ENCODE assay signal across 18 cellular contexts in the genomic region with DNA sequence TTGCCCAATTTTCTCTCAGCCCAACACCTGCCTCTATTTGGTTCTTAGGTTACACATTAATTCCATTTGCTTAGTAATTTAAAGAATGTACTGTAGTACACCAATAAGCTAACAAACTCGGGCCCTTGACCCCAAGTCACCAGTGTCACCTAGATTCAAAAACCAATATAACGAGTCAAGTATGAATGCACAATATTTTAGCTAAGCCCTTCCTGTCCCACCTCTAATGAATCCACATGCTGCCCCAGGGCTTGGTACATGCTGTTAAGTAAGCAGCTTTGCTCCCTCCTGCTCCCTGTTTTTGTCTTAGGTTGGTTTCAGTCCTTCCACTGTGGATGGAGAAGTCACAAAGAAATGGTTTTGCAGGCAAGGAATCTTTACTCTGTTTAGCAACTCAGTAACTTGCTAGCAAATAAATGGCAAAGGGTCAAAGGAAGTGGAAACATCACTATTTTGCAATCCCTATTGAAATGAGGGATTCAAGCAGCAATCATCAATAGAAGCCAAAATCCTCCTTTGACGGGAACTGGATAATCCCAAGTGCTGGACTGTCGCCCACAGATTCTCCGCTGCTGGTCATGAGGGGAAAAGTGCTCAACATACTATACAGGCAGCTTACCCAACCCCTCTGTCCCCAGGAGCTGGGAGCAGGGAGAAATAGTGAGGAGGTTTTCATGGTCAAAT. TPM values are rescaled to one million over a fixed set of nuclear protein-coding genes. Genes with fewer than 3 reads are reported as not detected.
DNase-seq lines count a peak whose midpoint lies in the region; ATAC-seq and TF ChIP-seq lines count a peak whose summit lies in the region.
"Had no signal": no experiment of that assay in that cellular context is flagged by ENCODE, and none has a peak within 500 bp of the region (broad histone marks: within the 10 kb centered on the region; RNA-seq: fewer than 3 reads in every experiment).

No MANE protein-coding gene starts in this region.

- in situ Hi-C loops in HAP-1 (cut with MboI; ENCODE audit: low sequenced_read_pairs): loop anchor here (10.0 kb wide), 1 partner anchor 53 kb away; no protein-coding TSS in a partner anchor

- H3K4me1 ChIP-seq in HAP-1 (peaks cover 7% of the 10 kb centered on the region; the same call in 1 of the 2 replicates), body of pancreas (peaks cover 16% of the 10 kb centered on the region), right lobe of liver (peaks cover 0 to 52% (median 26%) of the 10 kb centered on the region in 4 donors)

- TF ChIP-seq POLR2A in body of pancreas (IDR thresholded peaks at IDR 0.05) (no peak), right lobe of liver (IDR thresholded peaks at IDR 0.05) (no peak)

- H3K27ac ChIP-seq in body of pancreas: peak overlapping the region in 3 of 4 donors; percentile 17 to 60 (median 59)
- H3K27ac ChIP-seq in right lobe of liver: peak overlapping the region; percentile 12 to 87 (median 73)
- H3K27ac ChIP-seq: KMS-11 had no signal

- H3K9me3 Mint-ChIP-seq in naive thymus-derived CD8-positive, alpha-beta T cell: no peaks in the 10 kb centered on the region
- H3K9me3 Mint-ChIP-seq: CD4-positive, CD25-positive, alpha-beta regulatory T cell; GM23338 had no signal

- H3K27ac Mint-ChIP-seq in naive thymus-derived CD8-positive, alpha-beta T cell: no peak overlapping the region
- H3K27ac Mint-ChIP-seq: CD4-positive, CD25-positive, alpha-beta regulatory T cell; GM23338 had no signal

- H3K4me1 Mint-ChIP-seq in naive thymus-derived CD8-positive, alpha-beta T cell: peaks cover 0 to 12% (median 4%) of the 10 kb centered on the region in 4 donors

- no peaks in the 10 kb centered on the region for H3K9me3 ChIP-seq in HAP-1
- H3K9me3 ChIP-seq in body of pancreas: no peaks in the 10 kb centered on the region
- H3K9me3 ChIP-seq in right lobe of liver: no peaks in the 10 kb centered on the region

- no peak overlapping the region for H3K4me3 Mint-ChIP-seq in naive thymus-derived CD8-positive, alpha-beta T cell
- H3K4me3 Mint-ChIP-seq: GM23338 had no signal

- no peaks in the 10 kb centered on the region for H3K36me3 ChIP-seq in HAP-1 (replicated peaks)
- no peaks in the 10 kb centered on the region for H3K36me3 ChIP-seq in body of pancreas (replicated peaks in 1 of 2; ENCODE audit: insufficient read depth in 1 of 2, low read depth in 2 of 2)
- H3K36me3 ChIP-seq in right lobe of liver: no peaks in the 10 kb centered on the region

- intact Hi-C loops in body of pancreas (cut with DNase I) (no loop called here), right lobe of liver (cut with DNase I) (no loop called here), sciatic nerve (cut with DNase I) (no loop called here)

- DNase-seq in HAP-1 (ENCODE audit: low spot score in 2 of 2) (peak; percentile 19 to 47), NCI-H2029 (lab: John Stamatoyannopoulos, UW) (peak; percentile 8), body of pancreas (no peak), right lobe of liver (peak; percentile 70 to 86 (median 80)), sciatic nerve (ENCODE audit: low spot score) (no peak)
- DNase-seq in naive thymus-derived CD8-positive, alpha-beta T cell: no peak
- DNase-seq: ACHN; CD4-positive, CD25-positive, alpha-beta regulatory T cell; DND-41; GDM1; NCI-H1417; NCI-H2081 treated with DMSO at 0.1 percent for 48 hours; NCI-H69; SHP77 treated with DMSO at 0.1 percent for 48 hours had no signal

- TF ChIP-seq CTCF in body of pancreas (IDR thresholded peaks at IDR 0.05): no peak
- TF ChIP-seq CTCF in right lobe of liver (IDR thresholded peaks at IDR 0.05): no peak

- no peaks in the 10 kb centered on the region for H3K27me3 ChIP-seq in HAP-1 (ENCODE audit: low read depth)
- no peaks in the 10 kb centered on the region for H3K27me3 ChIP-seq in body of pancreas
- no peaks in the 10 kb centered on the region for H3K27me3 ChIP-seq in right lobe of liver

- peaks cover 0 to 3% (median 0%) of the 10 kb centered on the region in 5 donors for H3K27me3 Mint-ChIP-seq in naive thymus-derived CD8-positive, alpha-beta T cell

- WGBS in body of pancreas, 2 donors: 43 to 60% methylated on average over 5 of the region's 5 CpGs
- WGBS in right lobe of liver (ENCODE audit: insufficient coverage, low coverage, low lambda C conversion rate, missing lambda C conversion rate): 14% methylated on average over 5 of the region's 5 CpGs

- no peak for ATAC-seq in body of pancreas
- ATAC-seq in right lobe of liver: peak; percentile 52 to 75 (median 60)
- no peak for ATAC-seq in GM21717 (IDR thresholded peaks at IDR 0.05; ENCODE audit: unreplicated experiment)
- no peak for ATAC-seq in HG03025 (IDR thresholded peaks at IDR 0.05; ENCODE audit: low FRiP score, unreplicated experiment)
- no peak for ATAC-seq in sciatic nerve
- ATAC-seq in naive thymus-derived CD8-positive, alpha-beta T cell: no peak
- ATAC-seq: GM23338 had no signal

- H3K36me3 Mint-ChIP-seq in naive thymus-derived CD8-positive, alpha-beta T cell: peaks cover 0 to 3% (median 0%) of the 10 kb centered on the region in 3 donors
- H3K36me3 Mint-ChIP-seq: CD4-positive, CD25-positive, alpha-beta regulatory T cell had no signal

- no peak overlapping the region for H3K4me3 ChIP-seq in HAP-1
- no peak overlapping the region for H3K4me3 ChIP-seq in body of pancreas
- peak overlapping the region in 1 of 3 donors; percentile 26 for H3K4me3 ChIP-seq in right lobe of liver
- H3K4me3 ChIP-seq: GM23338 had no signal

- POLR2A ChIA-PET in naive thymus-derived CD8-positive, alpha-beta T cell (lab: Charles Lee): no interaction called here

RNA-seq across cellular contexts. Expression of gene MPC1, which starts 5.0 kb away (rescaled TPM):
- total RNA-seq in body of pancreas: 10 to 100 TPM; 20.8 to 25.4 TPM
- total RNA-seq in right lobe of liver: 100 to 1,000 TPM; 102 to 298 (median 180) TPM
- 49.2 TPM for total RNA-seq in sciatic nerve
- 10 to 100 TPM; 33.5 to 38.8 TPM for total RNA-seq in naive thymus-derived CD8-positive, alpha-beta T cell
- polyA plus RNA-seq in naive thymus-derived CD8-positive, alpha-beta T cell: 10 to 100 TPM; 64.1 to 76.7 (median 65.8) TPM

RNA-seq across cellular contexts. Expression of gene SFT2D1, which starts 45.4 kb away (rescaled TPM):
- total RNA-seq in body of pancreas (10 to 100 TPM; 11.5 to 28.0 TPM), right lobe of liver (10 to 100 TPM in 5 of 6 experiments, 1 to 10 TPM in 1; 6.7 to 14.0 (median 12.8) TPM), sciatic nerve (46.1 TPM)
- total RNA-seq in naive thymus-derived CD8-positive, alpha-beta T cell: 10 to 100 TPM; 28.5 to 30.9 TPM
- polyA plus RNA-seq in naive thymus-derived CD8-positive, alpha-beta T cell: 10 to 100 TPM; 44.2 to 58.1 (median 55.7) TPM

Comparison
In these comparisons a context has a peak if more than half of its experiments do, and no peak if none do; other contexts are left out.
1. DNase-seq: peak in HAP-1 (2 of 2), NCI-H2029 (single experiment) and right lobe of liver (3 of 3); none in body of pancreas (0 of 4), sciatic nerve (single experiment) and naive thymus-derived CD8-positive, alpha-beta T cell (0 of 10).
2. ATAC-seq: peak in right lobe of liver (4 of 4); none in body of pancreas (single experiment), GM21717 (single experiment), HG03025 (single experiment), sciatic nerve (single experiment) and naive thymus-derived CD8-positive, alpha-beta T cell (0 of 2).